In genomic region chr14:75714993-75715392, GRCh38 we compare ENCODE assay signal across 15 cellular contexts.
"Had no signal": no experiment of that assay in that cellular context is flagged by ENCODE, and none has a peak within 500 bp of the region (broad histone marks: within the 10 kb centered on the region; RNA-seq: fewer than 3 reads in every experiment).

No MANE protein-coding gene starts in this region.

- H3K4me1 Mint-ChIP-seq: activated T-helper 17 cell treated with anti-CD3 and anti-CD28 coated beads, Interleukin-2, amount 50 U/mL, for 72 hours; stimulated activated memory B cell treated with anti-CD40 and anti-IgM and Interleukin-4, amounts not matched to agents 10 μg/mL and 1 μg/mL and 100 μg/mL, for 72 hours had no signal

- H3K4me3 Mint-ChIP-seq: activated T-helper 17 cell treated with anti-CD3 and anti-CD28 coated beads, Interleukin-2, amount 50 U/mL, for 72 hours; stimulated activated memory B cell treated with anti-CD40 and anti-IgM and Interleukin-4, amounts not matched to agents 10 μg/mL and 1 μg/mL and 100 μg/mL, for 72 hours had no signal

- H3K27me3 Mint-ChIP-seq: activated T-helper 17 cell treated with anti-CD3 and anti-CD28 coated beads, Interleukin-2, amount 50 U/mL, for 72 hours; stimulated activated memory B cell treated with anti-CD40 and anti-IgM and Interleukin-4, amounts not matched to agents 10 μg/mL and 1 μg/mL and 100 μg/mL, for 72 hours had no signal

- H3K4me3 ChIP-seq: dorsolateral prefrontal cortex, SK-N-MC, tibial nerve had no signal

- ATAC-seq: activated T-helper 17 cell treated with anti-CD3 and anti-CD28 coated beads, Interleukin-2, amount 50 U/mL, for 72 hours; esophagus mucosa; stimulated activated memory B cell treated with anti-CD40 and anti-IgM and Interleukin-4, amounts not matched to agents 10 μg/mL and 1 μg/mL and 100 μg/mL, for 72 hours had no signal

- DNase-seq: activated CD4-positive, alpha-beta T cell treated with anti-CD3 and anti-CD28 coated beads, Interleukin-2, amount 50 U/mL, for 4 hours; activated CD4-positive, CD25-positive, alpha-beta regulatory T cell treated with anti-CD3 and anti-CD28 coated beads, Interleukin-2, amount 50 U/mL, for 72 hours; activated naive CD4-positive, alpha-beta T cell treated with Interleukin-2 at 50 U/mL for 16 hours; activated T-cell treated with anti-CD3 and anti-CD28 coated beads for 4 hours; aorta; dorsolateral prefrontal cortex; hypothalamus; kidney; stimulated activated CD4-positive, alpha-beta T cell treated with anti-CD3 and anti-CD28 coated beads, Interleukin-2, amount 100 ng/mL, for 48 hours; T-helper 9 cell had no signal

- H3K27me3 ChIP-seq: dorsolateral prefrontal cortex, tibial nerve had no signal

- H3K27ac Mint-ChIP-seq: activated T-helper 17 cell treated with anti-CD3 and anti-CD28 coated beads, Interleukin-2, amount 50 U/mL, for 72 hours; stimulated activated memory B cell treated with anti-CD40 and anti-IgM and Interleukin-4, amounts not matched to agents 10 μg/mL and 1 μg/mL and 100 μg/mL, for 72 hours had no signal

- H3K27ac ChIP-seq: SK-N-MC, tibial nerve had no signal

- H3K9me3 ChIP-seq: tibial nerve had no signal

- H3K9me3 Mint-ChIP-seq: activated T-helper 17 cell treated with anti-CD3 and anti-CD28 coated beads, Interleukin-2, amount 50 U/mL, for 72 hours; stimulated activated memory B cell treated with anti-CD40 and anti-IgM and Interleukin-4, amounts not matched to agents 10 μg/mL and 1 μg/mL and 100 μg/mL, for 72 hours had no signal
